1 cellular context compared by ENCODE assay signal in the genomic region with DNA sequence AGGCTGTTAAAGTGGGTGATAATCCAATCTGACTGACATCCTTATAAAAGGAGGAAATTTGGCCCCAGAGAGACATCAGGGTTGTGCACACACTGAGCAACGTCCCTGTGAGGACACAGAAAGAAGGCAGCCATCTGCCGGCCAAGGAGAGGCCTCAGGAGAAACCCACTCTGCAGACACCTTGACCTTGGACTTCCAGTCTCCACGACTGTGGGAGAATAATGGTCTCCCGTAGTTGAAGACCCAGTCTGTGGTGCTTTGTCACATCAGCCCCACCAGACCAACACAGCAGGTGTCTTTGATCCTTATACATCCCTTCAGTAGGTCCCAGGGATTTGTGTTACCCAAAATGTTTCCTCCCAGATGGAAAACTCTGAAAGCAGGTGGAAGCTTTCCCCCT.
TF ChIP-seq lines count a peak whose summit lies in the region.

No MANE protein-coding gene starts in this region.

TF ChIP-seq in K562, 482 proteins besides CTCF, POLR2A, EP300 and RAD21:
- TF ChIP-seq ESRRA (IDR thresholded peaks at IDR 0.05; ENCODE audit: borderline replicate concordance, low read depth) (no peak), TFE3 (CRISPR knock-in tag; IDR thresholded peaks at IDR 0.05) (no peak), KDM2B (CRISPR knock-in tag; IDR thresholded peaks at IDR 0.05) (no peak), E4F1 (CRISPR knock-in tag; IDR thresholded peaks at IDR 0.05; ENCODE audit: borderline replicate concordance) (no peak), MEIS2 (IDR thresholded peaks at IDR 0.05; ENCODE audit: partially characterized antibody) (no peak), FOXO4 (CRISPR knock-in tag; IDR thresholded peaks at IDR 0.05) (no peak), HBP1 (CRISPR knock-in tag; IDR thresholded peaks at IDR 0.05) (no peak), BACH1 (tag; IDR thresholded peaks at IDR 0.05) (no peak), HIVEP1 (CRISPR knock-in tag; IDR thresholded peaks at IDR 0.05) (no peak), TAF1 (IDR thresholded peaks at IDR 0.05; ENCODE audit: control insufficient read depth, extremely low read depth, insufficient read depth, low read length, severe bottlenecking) (no peak)
- TF ChIP-seq, protein P1, sequence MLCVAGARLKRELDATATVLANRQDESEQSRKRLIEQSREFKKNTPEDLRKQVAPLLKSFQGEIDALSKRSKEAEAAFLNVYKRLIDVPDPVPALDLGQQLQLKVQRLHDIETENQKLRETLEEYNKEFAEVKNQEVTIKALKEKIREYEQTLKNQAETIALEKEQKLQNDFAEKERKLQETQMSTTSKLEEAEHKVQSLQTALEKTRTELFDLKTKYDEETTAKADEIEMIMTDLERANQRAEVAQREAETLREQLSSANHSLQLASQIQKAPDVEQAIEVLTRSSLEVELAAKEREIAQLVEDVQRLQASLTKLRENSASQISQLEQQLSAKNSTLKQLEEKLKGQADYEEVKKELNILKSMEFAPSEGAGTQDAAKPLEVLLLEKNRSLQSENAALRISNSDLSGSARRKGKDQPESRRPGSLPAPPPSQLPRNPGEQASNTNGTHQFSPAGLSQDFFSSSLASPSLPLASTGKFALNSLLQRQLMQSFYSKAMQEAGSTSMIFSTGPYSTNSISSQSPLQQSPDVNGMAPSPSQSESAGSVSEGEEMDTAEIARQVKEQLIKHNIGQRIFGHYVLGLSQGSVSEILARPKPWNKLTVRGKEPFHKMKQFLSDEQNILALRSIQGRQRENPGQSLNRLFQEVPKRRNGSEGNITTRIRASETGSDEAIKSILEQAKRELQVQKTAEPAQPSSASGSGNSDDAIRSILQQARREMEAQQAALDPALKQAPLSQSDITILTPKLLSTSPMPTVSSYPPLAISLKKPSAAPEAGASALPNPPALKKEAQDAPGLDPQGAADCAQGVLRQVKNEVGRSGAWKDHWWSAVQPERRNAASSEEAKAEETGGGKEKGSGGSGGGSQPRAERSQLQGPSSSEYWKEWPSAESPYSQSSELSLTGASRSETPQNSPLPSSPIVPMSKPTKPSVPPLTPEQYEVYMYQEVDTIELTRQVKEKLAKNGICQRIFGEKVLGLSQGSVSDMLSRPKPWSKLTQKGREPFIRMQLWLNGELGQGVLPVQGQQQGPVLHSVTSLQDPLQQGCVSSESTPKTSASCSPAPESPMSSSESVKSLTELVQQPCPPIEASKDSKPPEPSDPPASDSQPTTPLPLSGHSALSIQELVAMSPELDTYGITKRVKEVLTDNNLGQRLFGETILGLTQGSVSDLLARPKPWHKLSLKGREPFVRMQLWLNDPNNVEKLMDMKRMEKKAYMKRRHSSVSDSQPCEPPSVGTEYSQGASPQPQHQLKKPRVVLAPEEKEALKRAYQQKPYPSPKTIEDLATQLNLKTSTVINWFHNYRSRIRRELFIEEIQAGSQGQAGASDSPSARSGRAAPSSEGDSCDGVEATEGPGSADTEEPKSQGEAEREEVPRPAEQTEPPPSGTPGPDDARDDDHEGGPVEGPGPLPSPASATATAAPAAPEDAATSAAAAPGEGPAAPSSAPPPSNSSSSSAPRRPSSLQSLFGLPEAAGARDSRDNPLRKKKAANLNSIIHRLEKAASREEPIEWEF (CRISPR knock-in tag; IDR thresholded peaks at IDR 0.05), result no peak
